Comparison of ENCODE assay signal across 12 cellular contexts in the genomic region with DNA sequence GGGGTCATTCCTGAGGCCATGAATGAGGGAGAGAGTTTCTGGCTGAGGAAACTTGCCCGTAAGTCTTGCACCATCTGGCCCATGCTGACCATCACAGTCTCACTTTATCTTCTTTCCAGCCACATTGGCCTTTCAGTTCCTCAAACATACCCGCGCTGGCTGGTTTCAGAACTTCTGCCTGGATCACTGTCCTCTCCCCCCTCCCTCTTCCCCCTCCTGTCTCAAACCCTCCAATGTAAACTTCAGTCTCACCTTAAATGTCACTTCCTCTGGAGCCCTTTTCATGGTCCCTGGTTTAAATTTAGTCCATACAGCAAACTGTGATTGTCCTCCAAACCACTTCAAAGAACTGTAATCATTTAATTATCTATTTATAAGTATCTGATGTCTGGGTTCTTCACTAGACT. TPM values are rescaled to one million over a fixed set of nuclear protein-coding genes. Genes with fewer than 3 reads are reported as not detected.
A peak's percentile ranks its signal among the peaks of the same experiment; 100 is the strongest.
DNase-seq lines count a peak whose midpoint lies in the region; ATAC-seq, FAIRE-seq and TF ChIP-seq lines count a peak whose summit lies in the region.
"Had no signal": no experiment of that assay in that cellular context is flagged by ENCODE, and none has a peak within 500 bp of the region (broad histone marks: within the 10 kb centered on the region; RNA-seq: fewer than 3 reads in every experiment).

No MANE protein-coding gene starts in this region.

- no peak for TF ChIP-seq POLR2A in HepG2 (IDR thresholded peaks at IDR 0.05; ENCODE audit: insufficient read depth in 1 of 2, low read depth in 2 of 2, low read length in 2 of 2)

- no peaks in the 10 kb centered on the region for H3K9me3 ChIP-seq in CD8-positive, alpha-beta T cell (ENCODE audit: low read length)
- H3K9me3 ChIP-seq in OCI-LY7 (ENCODE audit: low read length) = peaks cover 21% of the 10 kb centered on the region
- no peaks in the 10 kb centered on the region for H3K9me3 ChIP-seq in lower lobe of right lung
- no peaks in the 10 kb centered on the region for H3K9me3 ChIP-seq in HepG2 (ENCODE audit: low read length)

- H3K4me3 ChIP-seq in CD8-positive, alpha-beta T cell (ENCODE audit: low read depth, low read length) = no peak overlapping the region
- H3K4me3 ChIP-seq in OCI-LY7 (ENCODE audit: low read depth, low read length, poor library complexity, severe bottlenecking) (peak overlapping the region; percentile 18), lower lobe of right lung (no peak overlapping the region), HepG2 (replicated peaks in 1 of 3; ENCODE audit: insufficient read depth in 1 of 3, low read depth in 2 of 3, low read length in 3 of 3) (no peak overlapping the region)

- peak overlapping the region; percentile 37 for H3K27ac Mint-ChIP-seq in CD8-positive, alpha-beta T cell
- H3K27ac Mint-ChIP-seq in effector memory CD8-positive, alpha-beta T cell = peak overlapping the region in 1 of 2 donors; percentile 28

- H2AFZ ChIP-seq in OCI-LY7 (ENCODE audit: low read length) (peak overlapping the region; percentile 64; the same call in 1 of the 2 replicates), HepG2 (ENCODE audit: low read length) (no peak overlapping the region)

- DNase-seq in CD8-positive, alpha-beta T cell = no peak
- DNase-seq in OCI-LY7 (ENCODE audit: low spot score) (peak; percentile 89), lower lobe of right lung (no peak), HepG2 (ENCODE audit: low spot score) (no peak), kidney glomerular epithelial cell (lab: John Stamatoyannopoulos, UW) (no peak)
- DNase-seq in effector memory CD8-positive, alpha-beta T cell = no peak
- DNase-seq: AML-193 had no signal

- WGBS in HepG2 (ENCODE audit: low lambda C conversion rate) = 10% methylated on average over 3 of the region's 3 CpGs

- TF ChIP-seq EP300 in HepG2 (IDR thresholded peaks at IDR 0.05; ENCODE audit: low read depth in 2 of 2, low read length in 2 of 2) (no peak), HepG2 (CRISPR knock-in tag; IDR thresholded peaks at IDR 0.05; ENCODE audit: borderline replicate concordance) (no peak)

- H3K4me3 Mint-ChIP-seq in CD8-positive, alpha-beta T cell = no peak overlapping the region
- H3K4me3 Mint-ChIP-seq in effector memory CD8-positive, alpha-beta T cell = no peak overlapping the region

- H3K9ac ChIP-seq in HepG2 (ENCODE audit: insufficient read depth, low read depth, low read length) = no peak overlapping the region

- H3K4me1 ChIP-seq in CD8-positive, alpha-beta T cell (ENCODE audit: insufficient read depth, low read length) = peaks cover 49% of the 10 kb centered on the region
- H3K4me1 ChIP-seq in OCI-LY7 (ENCODE audit: insufficient read depth, low read length, poor library complexity, severe bottlenecking) = peaks cover 54% of the 10 kb centered on the region
- peaks cover 42% of the 10 kb centered on the region for H3K4me1 ChIP-seq in lower lobe of right lung
- H3K4me1 ChIP-seq in HepG2 (ENCODE audit: insufficient read depth, low read length) = peaks cover 38% of the 10 kb centered on the region

- H3K9me3 Mint-ChIP-seq in CD8-positive, alpha-beta T cell = no peaks in the 10 kb centered on the region
- no peaks in the 10 kb centered on the region for H3K9me3 Mint-ChIP-seq in effector memory CD8-positive, alpha-beta T cell
- H3K9me3 Mint-ChIP-seq: neural crest cell had no signal

- no peak overlapping the region for H3K27ac ChIP-seq in CD8-positive, alpha-beta T cell (ENCODE audit: low read depth, low read length)
- peak overlapping the region; percentile 86 for H3K27ac ChIP-seq in OCI-LY7 (ENCODE audit: low read depth, low read length, poor library complexity, severe bottlenecking)
- H3K27ac ChIP-seq in lower lobe of right lung = no peak overlapping the region
- no peak overlapping the region for H3K27ac ChIP-seq in HepG2 (ENCODE audit: extremely low read length, insufficient read depth, low read length)

- no peaks in the 10 kb centered on the region for H3K27me3 ChIP-seq in CD8-positive, alpha-beta T cell (ENCODE audit: insufficient read depth, low read length)
- no peaks in the 10 kb centered on the region for H3K27me3 ChIP-seq in lower lobe of right lung (ENCODE audit: low read depth)
- H3K27me3 ChIP-seq in HepG2 (ENCODE audit: control insufficient read depth in 1 of 2, insufficient read depth in 2 of 2, low read length in 2 of 2) = no peaks in the 10 kb centered on the region

- no peaks in the 10 kb centered on the region for H3K9me2 ChIP-seq in OCI-LY7 (ENCODE audit: insufficient read depth, low read length)

- TF ChIP-seq RAD21 in HepG2 (CRISPR knock-in tag; IDR thresholded peaks at IDR 0.05) = no peak

- peaks cover 9% of the 10 kb centered on the region for H3K36me3 Mint-ChIP-seq in CD8-positive, alpha-beta T cell
- H3K36me3 Mint-ChIP-seq in effector memory CD8-positive, alpha-beta T cell (ENCODE audit: insufficient read depth) = peaks cover 20% of the 10 kb centered on the region

- H3K27me3 Mint-ChIP-seq in CD8-positive, alpha-beta T cell (ENCODE audit: low read depth) = no peaks in the 10 kb centered on the region
- no peaks in the 10 kb centered on the region for H3K27me3 Mint-ChIP-seq in effector memory CD8-positive, alpha-beta T cell

- no peak for FAIRE-seq in HepG2 (lab: Jason Lieb, UNC)

- no peak for ATAC-seq in CD8-positive, alpha-beta T cell
- ATAC-seq in GM19395 (IDR thresholded peaks at IDR 0.05; ENCODE audit: unreplicated experiment) (peak; percentile 38), HG03064 (IDR thresholded peaks at IDR 0.05; ENCODE audit: low read depth, unreplicated experiment) (peak; percentile 25), lower lobe of right lung (no peak), HepG2 (no peak)
- ATAC-seq in effector memory CD8-positive, alpha-beta T cell (replicated peaks) = no peak

- H3K79me2 ChIP-seq in OCI-LY7 (ENCODE audit: insufficient read depth, low read depth, low read length) (peaks cover 22% of the 10 kb centered on the region), HepG2 (ENCODE audit: insufficient read depth, low read length) (peaks cover 7% of the 10 kb centered on the region)

- H3K4me2 ChIP-seq in OCI-LY7 (ENCODE audit: low read length) (peak overlapping the region; percentile 77), HepG2 (ENCODE audit: low read depth, low read length) (no peak overlapping the region)

- POLR2A ChIA-PET in CD8-positive, alpha-beta T cell (lab: Charles Lee) = no interaction called here
- POLR2A ChIA-PET in OCI-LY7 (lab: Charles Lee) = no interaction called here
- POLR2A ChIA-PET in HepG2 (lab: Yijun Ruan, JAX) = no interaction called here

- BruUV-seq in OCI-LY7 (replicated peaks; lab: Mats Ljungman, UMichigan) (no TSS peak), HepG2 (replicated peaks; lab: Mats Ljungman, UMichigan) (no TSS peak)

- CTCF ChIA-PET in CD8-positive, alpha-beta T cell (lab: Charles Lee) = interaction anchor here (0.6 to 1.5 kb wide), 3 partner anchors 11 to 277 kb away, joined by 3 to 4 read pairs (median 3); no protein-coding TSS in a partner anchor
- CTCF ChIA-PET in OCI-LY7 (lab: Charles Lee; ENCODE audit: unreplicated experiment) = no interaction called here
- CTCF ChIA-PET in HepG2 (lab: Yijun Ruan, JAX; ENCODE audit: low intra/inter-chr PET ratio, low total read pairs) = no interaction called here

- H3K4me1 Mint-ChIP-seq in CD8-positive, alpha-beta T cell (ENCODE audit: low read depth) = peaks cover 79% of the 10 kb centered on the region
- H3K4me1 Mint-ChIP-seq in effector memory CD8-positive, alpha-beta T cell (ENCODE audit: low read depth in 2 of 2) = peaks cover 40 to 52% of the 10 kb centered on the region in 2 donors

- no peak for TF ChIP-seq CTCF in CD8-positive, alpha-beta T cell (IDR thresholded peaks at IDR 0.05)
- no peak for TF ChIP-seq CTCF in OCI-LY7 (conservative IDR thresholded peaks at IDR 0.05; ENCODE audit: low read length)
- no peak for TF ChIP-seq CTCF in lower lobe of right lung (IDR thresholded peaks at IDR 0.05)
- no peak for TF ChIP-seq CTCF in HepG2 (CRISPR knock-in tag; IDR thresholded peaks at IDR 0.05)

- intact Hi-C loops in CD8-positive, alpha-beta T cell (cut with DNase I, micrococcal nuclease) = loop anchor here (5.0 to 10.0 kb wide), 3 partner anchors 212 to 1645 kb away; a partner anchor contains a TSS
- intact Hi-C loops in OCI-LY7 (cut with micrococcal nuclease; ENCODE audit: unreplicated experiment) (no loop called here), lower lobe of right lung (cut with DNase I) (no loop called here), HepG2 (cut with micrococcal nuclease; ENCODE audit: unreplicated experiment) (no loop called here)

- no peaks in the 10 kb centered on the region for H3K36me3 ChIP-seq in CD8-positive, alpha-beta T cell (ENCODE audit: insufficient read depth, low read length)
- H3K36me3 ChIP-seq in OCI-LY7 (ENCODE audit: insufficient read depth, low read length) (peaks cover 14% of the 10 kb centered on the region), lower lobe of right lung (no peaks in the 10 kb centered on the region), HepG2 (replicated peaks in 1 of 2; ENCODE audit: control insufficient read depth in 1 of 2, insufficient read depth in 2 of 2, low read length in 2 of 2) (no peaks in the 10 kb centered on the region)

- H4K20me1 ChIP-seq in OCI-LY7 (ENCODE audit: insufficient read depth, low read length) (peaks cover 8% of the 10 kb centered on the region), HepG2 (ENCODE audit: insufficient read depth, low read length) (no peaks in the 10 kb centered on the region; the same call in 1 of the 2 replicates)

- in situ Hi-C loops in HepG2 (cut with HindIII; ENCODE audit: extremely low pct_ligation_motif_present, low pct_unique_long_range_greater_than_20kb) = no loop called here

RNA-seq across cellular contexts. Expression of a gene that starts 3.7 kb away (rescaled TPM):
- total RNA-seq in CD8-positive, alpha-beta T cell = 10 to 100 TPM; 46.7 to 52.2 TPM
- total RNA-seq in OCI-LY7 (2014; rRNA removed; shearing (Covaris generic)) = 57.0 and 62.4 TPM in 2 replicates
- 67.8 and 68.6 TPM in 2 replicates for total RNA-seq in OCI-LY7 (2022)
- total RNA-seq in lower lobe of right lung = 142 TPM
- total RNA-seq in HepG2 (2016; rRNA removed; fragmentation: Illumina TruSeq; extraction: Trizol) = 10.7 and 18.0 TPM in 2 replicates
- total RNA-seq in HepG2 (2016; cell fraction: cytosol; rRNA removed; fragmentation: Illumina TruSeq; extraction: Trizol; ENCODE audit: low read depth) = 4.0 TPM in 2 replicates
- total RNA-seq in HepG2 (2016; cell fraction: insoluble cytoplasmic fraction; rRNA removed; fragmentation: Illumina TruSeq; extraction: Trizol) = 10.2 and 18.3 TPM in 2 replicates
- total RNA-seq in HepG2 (2016; cell fraction: membrane; rRNA removed; fragmentation: Illumina TruSeq; extraction: Trizol) = 8.4 and 9.5 TPM in 2 replicates
- total RNA-seq in HepG2 (2016; cell fraction: nucleus; rRNA removed; fragmentation: Illumina TruSeq; extraction: Trizol) = 14.1 and 14.6 TPM in 2 replicates
- 7.7 and 12.2 TPM in 2 replicates for polyA plus RNA-seq in HepG2 (2011; rRNA removed)
- 9.5 and 10.2 TPM in 2 replicates for polyA plus RNA-seq in HepG2 (2011; cell fraction: cytosol; rRNA removed)
- polyA plus RNA-seq in HepG2 (2011; cell fraction: nucleus; rRNA removed) = 5.5 and 8.4 TPM in 2 replicates
- 12.8 and 19.4 TPM in 2 replicates for polyA plus RNA-seq in HepG2 (2012)
- 3.7 TPM in 2 replicates for polyA plus RNA-seq in HepG2 (2016; cell fraction: cytosol; fragmentation: Illumina TruSeq; extraction: Trizol; ENCODE audit: low read depth)
- 12.7 and 13.2 TPM in 2 replicates for polyA plus RNA-seq in HepG2 (2016; cell fraction: insoluble cytoplasmic fraction; fragmentation: Illumina TruSeq; extraction: Trizol; ENCODE audit: low read depth)
- polyA plus RNA-seq in HepG2 (2016; cell fraction: membrane; fragmentation: Illumina TruSeq; extraction: Trizol; ENCODE audit: low read depth) = 8.3 and 10.0 TPM in 2 replicates
- polyA plus RNA-seq in HepG2 (2016; cell fraction: nucleus; fragmentation: Illumina TruSeq; extraction: Trizol; ENCODE audit: insufficient read depth, low read depth) = 29.4 and 33.0 TPM in 2 replicates
- polyA minus RNA-seq in HepG2 (2011; rRNA and poly(A)+ RNA removed; ENCODE audit: low replicate concordance) = 9.0 and 55.3 TPM in 2 replicates
- polyA minus RNA-seq in HepG2 (2011; cell fraction: cytosol; rRNA and poly(A)+ RNA removed) = 5.5 and 9.1 TPM in 2 replicates
- 2.2 and 4.5 TPM in 2 replicates for polyA minus RNA-seq in HepG2 (2011; cell fraction: nucleus; rRNA and poly(A)+ RNA removed)

RNA-seq across cellular contexts. Expression of a gene that starts 3.9 kb away (rescaled TPM):
- total RNA-seq in CD8-positive, alpha-beta T cell = 10 to 100 TPM; 96.1 to 99.4 TPM
- total RNA-seq in OCI-LY7 (2014; rRNA removed; shearing (Covaris generic)) = 95.2 and 120 TPM in 2 replicates
- 135 and 153 TPM in 2 replicates for total RNA-seq in OCI-LY7 (2022)
- total RNA-seq in lower lobe of right lung = 58.1 TPM
- total RNA-seq in HepG2 (2016; rRNA removed; fragmentation: Illumina TruSeq; extraction: Trizol) = 91.1 and 115 TPM in 2 replicates
- total RNA-seq in HepG2 (2016; cell fraction: cytosol; rRNA removed; fragmentation: Illumina TruSeq; extraction: Trizol; ENCODE audit: low read depth) = 16.1 and 16.4 TPM in 2 replicates
- total RNA-seq in HepG2 (2016; cell fraction: insoluble cytoplasmic fraction; rRNA removed; fragmentation: Illumina TruSeq; extraction: Trizol) = 93.5 and 104 TPM in 2 replicates
- 37.9 and 40.5 TPM in 2 replicates for total RNA-seq in HepG2 (2016; cell fraction: membrane; rRNA removed; fragmentation: Illumina TruSeq; extraction: Trizol)
- 52.4 and 56.0 TPM in 2 replicates for total RNA-seq in HepG2 (2016; cell fraction: nucleus; rRNA removed; fragmentation: Illumina TruSeq; extraction: Trizol)
- 25.0 and 27.4 TPM in 2 replicates for polyA plus RNA-seq in HepG2 (2011; rRNA removed)
- polyA plus RNA-seq in HepG2 (2011; cell fraction: cytosol; rRNA removed) = 19.8 and 29.8 TPM in 2 replicates
- polyA plus RNA-seq in HepG2 (2011; cell fraction: nucleus; rRNA removed) = 32.6 and 32.8 TPM in 2 replicates
- polyA plus RNA-seq in HepG2 (2012) = 56.0 and 62.2 TPM in 2 replicates
- 14.7 and 16.9 TPM in 2 replicates for polyA plus RNA-seq in HepG2 (2016; cell fraction: cytosol; fragmentation: Illumina TruSeq; extraction: Trizol; ENCODE audit: low read depth)
- 125 and 138 TPM in 2 replicates for polyA plus RNA-seq in HepG2 (2016; cell fraction: insoluble cytoplasmic fraction; fragmentation: Illumina TruSeq; extraction: Trizol; ENCODE audit: low read depth)
- 33.6 and 36.5 TPM in 2 replicates for polyA plus RNA-seq in HepG2 (2016; cell fraction: membrane; fragmentation: Illumina TruSeq; extraction: Trizol; ENCODE audit: low read depth)
- polyA plus RNA-seq in HepG2 (2016; cell fraction: nucleus; fragmentation: Illumina TruSeq; extraction: Trizol; ENCODE audit: insufficient read depth, low read depth) = 76.8 and 76.9 TPM in 2 replicates
- 52.3 and 71.1 TPM in 2 replicates for polyA minus RNA-seq in HepG2 (2011; rRNA and poly(A)+ RNA removed; ENCODE audit: low replicate concordance)
- polyA minus RNA-seq in HepG2 (2011; cell fraction: cytosol; rRNA and poly(A)+ RNA removed) = 22.3 and 28.6 TPM in 2 replicates
- 33.5 and 39.2 TPM in 2 replicates for polyA minus RNA-seq in HepG2 (2011; cell fraction: nucleus; rRNA and poly(A)+ RNA removed)

RNA-seq across cellular contexts. Expression of a gene that starts 14.0 kb away (rescaled TPM):
- total RNA-seq in CD8-positive, alpha-beta T cell = not detected
- total RNA-seq in OCI-LY7 (2014; rRNA removed; shearing (Covaris generic)) = 5.0 and 8.9 TPM in 2 replicates
- total RNA-seq in OCI-LY7 (2022) = 5.5 and 7.5 TPM in 2 replicates
- total RNA-seq in lower lobe of right lung = 13.9 TPM
- total RNA-seq in HepG2 (2016; rRNA removed; fragmentation: Illumina TruSeq; extraction: Trizol) = 8.4 and 32.9 TPM in 2 replicates
- total RNA-seq in HepG2 (2016; cell fraction: cytosol; rRNA removed; fragmentation: Illumina TruSeq; extraction: Trizol; ENCODE audit: low read depth) = 5.1 and 6.9 TPM in 2 replicates
- 6.9 and 31.8 TPM in 2 replicates for total RNA-seq in HepG2 (2016; cell fraction: insoluble cytoplasmic fraction; rRNA removed; fragmentation: Illumina TruSeq; extraction: Trizol)
- 11.9 and 13.4 TPM in 2 replicates for total RNA-seq in HepG2 (2016; cell fraction: membrane; rRNA removed; fragmentation: Illumina TruSeq; extraction: Trizol)
- total RNA-seq in HepG2 (2016; cell fraction: nucleus; rRNA removed; fragmentation: Illumina TruSeq; extraction: Trizol) = 34.0 and 34.7 TPM in 2 replicates
- polyA plus RNA-seq in HepG2 (2011; rRNA removed) = 11.1 and 22.7 TPM in 2 replicates
- 16.2 and 18.8 TPM in 2 replicates for polyA plus RNA-seq in HepG2 (2011; cell fraction: cytosol; rRNA removed)
- 103 and 122 TPM in 2 replicates for polyA plus RNA-seq in HepG2 (2011; cell fraction: nucleus; rRNA removed)
- 19.3 and 25.4 TPM in 2 replicates for polyA plus RNA-seq in HepG2 (2012)
- 3.3 and 4.8 TPM in 2 replicates for polyA plus RNA-seq in HepG2 (2016; cell fraction: cytosol; fragmentation: Illumina TruSeq; extraction: Trizol; ENCODE audit: low read depth)
- polyA plus RNA-seq in HepG2 (2016; cell fraction: insoluble cytoplasmic fraction; fragmentation: Illumina TruSeq; extraction: Trizol; ENCODE audit: low read depth) = 7.6 and 10.7 TPM in 2 replicates
- 8.3 and 10.4 TPM in 2 replicates for polyA plus RNA-seq in HepG2 (2016; cell fraction: membrane; fragmentation: Illumina TruSeq; extraction: Trizol; ENCODE audit: low read depth)
- 64.1 and 72.1 TPM in 2 replicates for polyA plus RNA-seq in HepG2 (2016; cell fraction: nucleus; fragmentation: Illumina TruSeq; extraction: Trizol; ENCODE audit: insufficient read depth, low read depth)
- 19.8 and 31.0 TPM in 2 replicates for polyA minus RNA-seq in HepG2 (2011; rRNA and poly(A)+ RNA removed; ENCODE audit: low replicate concordance)
- 15.7 and 16.8 TPM in 2 replicates for polyA minus RNA-seq in HepG2 (2011; cell fraction: cytosol; rRNA and poly(A)+ RNA removed)
- polyA minus RNA-seq in HepG2 (2011; cell fraction: nucleus; rRNA and poly(A)+ RNA removed) = 19.7 and 26.0 TPM in 2 replicates

RNA-seq across cellular contexts. Expression of a gene that starts 41.7 kb away (rescaled TPM):
- total RNA-seq in CD8-positive, alpha-beta T cell = 1 to 10 TPM; 6.3 to 9.0 TPM
- 7.2 and 12.6 TPM in 2 replicates for total RNA-seq in OCI-LY7 (2014; rRNA removed; shearing (Covaris generic))
- total RNA-seq in OCI-LY7 (2022) = 41.4 and 43.9 TPM in 2 replicates
- 199 TPM for total RNA-seq in lower lobe of right lung
- 0.58 and 0.77 TPM in 2 replicates for total RNA-seq in HepG2 (2016; rRNA removed; fragmentation: Illumina TruSeq; extraction: Trizol)
- total RNA-seq in HepG2 (2016; cell fraction: cytosol; rRNA removed; fragmentation: Illumina TruSeq; extraction: Trizol; ENCODE audit: low read depth) = 0.09 TPM in 1 of 2 replicates, not detected in the other
- total RNA-seq in HepG2 (2016; cell fraction: insoluble cytoplasmic fraction; rRNA removed; fragmentation: Illumina TruSeq; extraction: Trizol) = 0.49 and 1.1 TPM in 2 replicates
- total RNA-seq in HepG2 (2016; cell fraction: membrane; rRNA removed; fragmentation: Illumina TruSeq; extraction: Trizol) = 0.49 and 1.1 TPM in 2 replicates
- total RNA-seq in HepG2 (2016; cell fraction: nucleus; rRNA removed; fragmentation: Illumina TruSeq; extraction: Trizol) = 1.8 and 2.8 TPM in 2 replicates
- polyA plus RNA-seq in HepG2 (2011; rRNA removed) = 0.45 and 1.1 TPM in 2 replicates
- 0.23 and 0.60 TPM in 2 replicates for polyA plus RNA-seq in HepG2 (2011; cell fraction: cytosol; rRNA removed)
- 0.97 and 1.0 TPM in 2 replicates for polyA plus RNA-seq in HepG2 (2011; cell fraction: nucleus; rRNA removed)
- 0.27 TPM in 1 of 2 replicates, not detected in the other for polyA plus RNA-seq in HepG2 (2012)
- 0.18 and 0.51 TPM in 2 replicates for polyA plus RNA-seq in HepG2 (2016; cell fraction: cytosol; fragmentation: Illumina TruSeq; extraction: Trizol; ENCODE audit: low read depth)
- polyA plus RNA-seq in HepG2 (2016; cell fraction: insoluble cytoplasmic fraction; fragmentation: Illumina TruSeq; extraction: Trizol; ENCODE audit: low read depth) = 0.53 and 0.84 TPM in 2 replicates
- polyA plus RNA-seq in HepG2 (2016; cell fraction: membrane; fragmentation: Illumina TruSeq; extraction: Trizol; ENCODE audit: low read depth) = 0.44 and 0.58 TPM in 2 replicates
- 1.3 TPM in 1 of 2 replicates, not detected in the other for polyA plus RNA-seq in HepG2 (2016; cell fraction: nucleus; fragmentation: Illumina TruSeq; extraction: Trizol; ENCODE audit: insufficient read depth, low read depth)
- polyA minus RNA-seq in HepG2 (2011; rRNA and poly(A)+ RNA removed; ENCODE audit: low replicate concordance) = 1.4 and 4.0 TPM in 2 replicates
- polyA minus RNA-seq in HepG2 (2011; cell fraction: cytosol; rRNA and poly(A)+ RNA removed) = 0.97 and 1.5 TPM in 2 replicates
- 1.5 and 1.6 TPM in 2 replicates for polyA minus RNA-seq in HepG2 (2011; cell fraction: nucleus; rRNA and poly(A)+ RNA removed)
- total RNA-seq: NCI-H460 had no signal

RNA-seq across cellular contexts. Expression of a gene that starts 42.9 kb away (rescaled TPM):
- not detected for total RNA-seq in CD8-positive, alpha-beta T cell
- total RNA-seq in OCI-LY7 (2014; rRNA removed; shearing (Covaris generic)) = not detected in 2 replicates
- total RNA-seq in OCI-LY7 (2022) = not detected in 2 replicates
- not detected for total RNA-seq in lower lobe of right lung
- not detected in 2 replicates for total RNA-seq in HepG2 (2016; rRNA removed; fragmentation: Illumina TruSeq; extraction: Trizol)
- not detected in 2 replicates for total RNA-seq in HepG2 (2016; cell fraction: cytosol; rRNA removed; fragmentation: Illumina TruSeq; extraction: Trizol; ENCODE audit: low read depth)
- not detected in 2 replicates for total RNA-seq in HepG2 (2016; cell fraction: insoluble cytoplasmic fraction; rRNA removed; fragmentation: Illumina TruSeq; extraction: Trizol)
- not detected in 2 replicates for total RNA-seq in HepG2 (2016; cell fraction: membrane; rRNA removed; fragmentation: Illumina TruSeq; extraction: Trizol)
- not detected in 2 replicates for total RNA-seq in HepG2 (2016; cell fraction: nucleus; rRNA removed; fragmentation: Illumina TruSeq; extraction: Trizol)
- polyA plus RNA-seq in HepG2 (2011; rRNA removed) = 0.16 and 0.26 TPM in 2 replicates
- polyA plus RNA-seq in HepG2 (2011; cell fraction: cytosol; rRNA removed) = 0.05 and 0.25 TPM in 2 replicates
- 0.82 and 1.1 TPM in 2 replicates for polyA plus RNA-seq in HepG2 (2011; cell fraction: nucleus; rRNA removed)
- polyA plus RNA-seq in HepG2 (2012) = not detected in 2 replicates
- polyA plus RNA-seq in HepG2 (2016; cell fraction: cytosol; fragmentation: Illumina TruSeq; extraction: Trizol; ENCODE audit: low read depth) = not detected in 2 replicates
- polyA plus RNA-seq in HepG2 (2016; cell fraction: insoluble cytoplasmic fraction; fragmentation: Illumina TruSeq; extraction: Trizol; ENCODE audit: low read depth) = not detected in 2 replicates
- not detected in 2 replicates for polyA plus RNA-seq in HepG2 (2016; cell fraction: membrane; fragmentation: Illumina TruSeq; extraction: Trizol; ENCODE audit: low read depth)
- not detected in 2 replicates for polyA plus RNA-seq in HepG2 (2016; cell fraction: nucleus; fragmentation: Illumina TruSeq; extraction: Trizol; ENCODE audit: insufficient read depth, low read depth)
- not detected in 2 replicates for polyA minus RNA-seq in HepG2 (2011; rRNA and poly(A)+ RNA removed; ENCODE audit: low replicate concordance)
- not detected in 2 replicates for polyA minus RNA-seq in HepG2 (2011; cell fraction: cytosol; rRNA and poly(A)+ RNA removed)
- not detected in 2 replicates for polyA minus RNA-seq in HepG2 (2011; cell fraction: nucleus; rRNA and poly(A)+ RNA removed)
- total RNA-seq: glomerular endothelial cell, NCI-H460, neural crest cell had no signal

Comparison
In these comparisons a context has a peak if more than half of its experiments do, and no peak if none do; other contexts are left out.
1. ATAC-seq: peak in GM19395 (single experiment) and HG03064 (single experiment); none in CD8-positive, alpha-beta T cell (single experiment), lower lobe of right lung (0 of 2), HepG2 (single experiment) and effector memory CD8-positive, alpha-beta T cell (single experiment).
2. RNA of a gene that starts 14.0 kb away (total RNA-seq): 5.1 to 34.7 TPM in HepG2, 13.9 TPM in lower lobe of right lung (single experiment) and 5.0 to 8.9 TPM in OCI-LY7; not detected in CD8-positive, alpha-beta T cell; every median in the first group is over 4 times any median in the second.
3. intact Hi-C loops: an anchor here in CD8-positive, alpha-beta T cell (5.0 to 10.0 kb wide); none called in OCI-LY7, lower lobe of right lung and HepG2.